Comparison of ENCODE assay signal across 8 cellular contexts in genomic region chr6:32609731-32610640, GRCh38. TPM values are rescaled to one million over a fixed set of nuclear protein-coding genes. Genes with fewer than 3 reads are reported as not detected.
DNase-seq lines count a peak whose midpoint lies in the region; ATAC-seq, FAIRE-seq and TF ChIP-seq lines count a peak whose summit lies in the region.

No MANE protein-coding gene starts in this region.

- H3K4me1 ChIP-seq in iPS-15b (ENCODE audit: control insufficient read depth, insufficient read depth, low read length) (peaks cover 9% of the 10 kb centered on the region), small intestine (ENCODE audit: control insufficient read depth in 2 of 2, insufficient read depth in 1 of 2, low read depth in 1 of 2, low read length in 1 of 2) (no peaks in the 10 kb centered on the region), testis (no peaks in the 10 kb centered on the region)

- in situ Hi-C loops in brain microvascular endothelial cell (cut with HindIII; ENCODE audit: low pct_ligation_motif_present, low sequenced_read_pairs), result no loop called here

- peak; percentile 87 for ATAC-seq in GM21528 (IDR thresholded peaks at IDR 0.05; ENCODE audit: low FRiP score, unreplicated experiment)

- no peak overlapping the region for H3K9ac ChIP-seq in iPS-15b (ENCODE audit: low read depth, low read length)

- no peaks in the 10 kb centered on the region for H3K9me3 ChIP-seq in iPS-15b (ENCODE audit: control insufficient read depth, insufficient read depth, low read length)
- H3K9me3 ChIP-seq in small intestine (ENCODE audit: control insufficient read depth, low read depth), result no peaks in the 10 kb centered on the region
- no peaks in the 10 kb centered on the region for H3K9me3 ChIP-seq in testis

- TF ChIP-seq CTCF in brain microvascular endothelial cell (IDR thresholded peaks at IDR 0.05; ENCODE audit: low read depth, low read length, missing control alignments), result no peak
- TF ChIP-seq CTCF in testis (IDR thresholded peaks at IDR 0.05), result no peak

- TF ChIP-seq POLR2A in testis (IDR thresholded peaks at IDR 0.05), result no peak

- no peaks in the 10 kb centered on the region for H3K36me3 ChIP-seq in brain microvascular endothelial cell (replicated peaks)
- no peaks in the 10 kb centered on the region for H3K36me3 ChIP-seq in iPS-15b (ENCODE audit: control insufficient read depth, insufficient read depth, low read length)
- no peaks in the 10 kb centered on the region for H3K36me3 ChIP-seq in small intestine (ENCODE audit: control insufficient read depth in 2 of 2, insufficient read depth in 2 of 2, low read length in 2 of 2)
- no peaks in the 10 kb centered on the region for H3K36me3 ChIP-seq in testis (ENCODE audit: low read depth, missing control alignments)

- no peak overlapping the region for H3K4me3 ChIP-seq in brain microvascular endothelial cell (ENCODE audit: low read depth, low read length)
- H3K4me3 ChIP-seq in iPS-15b (ENCODE audit: low read depth, low read length), result peak overlapping the region; percentile 31
- H3K4me3 ChIP-seq in small intestine (ENCODE audit: low read depth in 1 of 2, low read length in 2 of 2), result no peak overlapping the region
- no peak overlapping the region for H3K4me3 ChIP-seq in testis

- H3K27me3 ChIP-seq in brain microvascular endothelial cell (replicated peaks), result no peaks in the 10 kb centered on the region
- no peaks in the 10 kb centered on the region for H3K27me3 ChIP-seq in iPS-15b (ENCODE audit: control insufficient read depth, insufficient read depth, low read length)
- no peaks in the 10 kb centered on the region for H3K27me3 ChIP-seq in small intestine (ENCODE audit: control insufficient read depth in 2 of 2, insufficient read depth in 2 of 2, low read length in 2 of 2)
- no peaks in the 10 kb centered on the region for H3K27me3 ChIP-seq in testis

- H3K27ac ChIP-seq in brain microvascular endothelial cell, result no peak overlapping the region
- peak overlapping the region; percentile 66 to 80 for H3K27ac ChIP-seq in small intestine (ENCODE audit: low read depth in 1 of 2, low read length in 1 of 2)
- peak overlapping the region in 1 of 2 donors; percentile 59 for H3K27ac ChIP-seq in testis

- FAIRE-seq in small intestine (lab: Jason Lieb, UNC), result peak; percentile 59

- peak; percentile 65 for DNase-seq in GM04504 (ENCODE audit: low read depth)
- DNase-seq in HT1080 (ENCODE audit: low read depth), result peak; percentile 87
- peak; percentile 86 for DNase-seq in SKM-1 (lab: John Stamatoyannopoulos, UW; ENCODE audit: unreplicated experiment)
- peak; percentile 16 for DNase-seq in brain microvascular endothelial cell
- DNase-seq in small intestine, result peak; percentile 97
- no peak for DNase-seq in testis

- 10 to 18% (median 10%) methylated on average over 8 of the region's 8 CpGs for WGBS in small intestine, 3 donors
- 4 to 15% methylated on average over 8 of the region's 8 CpGs for WGBS in testis, 2 donors

- intact Hi-C loops in testis (cut with DNase I; ENCODE audit: low total_unique reads), result no loop called here

RNA-seq across cellular contexts. Expression of gene HLA-DRB1, which starts 20.3 kb away (rescaled TPM):
- not detected in 2 replicates for total RNA-seq in HT1080 (2014; rRNA removed; shearing (Covaris generic))
- 0.42 and 0.52 TPM in 2 replicates for polyA plus RNA-seq in HT1080 (2015; cell fraction: cytosol; rRNA removed)
- polyA plus RNA-seq in HT1080 (2015; cell fraction: nucleus; rRNA removed), result 0.25 and 0.52 TPM in 2 replicates
- polyA plus RNA-seq in small intestine (100 to 1,000 TPM in 2 of 3 donors, 10 to 100 TPM in 1; 45.4 to 226 (median 217) TPM), testis (ENCODE audit: insufficient read depth, low read depth, low replicate concordance) (135 TPM)
- 10 to 100 TPM in 1 of 2 donors, 1 to 10 TPM in 1; 9.5 to 12.0 TPM for total RNA-seq in testis

RNA-seq across cellular contexts. Expression of gene HLA-DQA1, which starts 27.2 kb away (rescaled TPM):
- not detected in 2 replicates for total RNA-seq in HT1080 (2014; rRNA removed; shearing (Covaris generic))
- not detected in 2 replicates for polyA plus RNA-seq in HT1080 (2015; cell fraction: cytosol; rRNA removed)
- not detected in 2 replicates for polyA plus RNA-seq in HT1080 (2015; cell fraction: nucleus; rRNA removed)
- polyA plus RNA-seq in small intestine (10 to 100 TPM in 2 of 3 donors, 1 to 10 TPM in 1; 6.5 to 31.9 (median 31.1) TPM), testis (ENCODE audit: insufficient read depth, low read depth, low replicate concordance) (33.9 TPM)
- 1 to 10 TPM in 1 of 2 donors, under 1 TPM in 1; 0.94 to 1.6 TPM for total RNA-seq in testis

RNA-seq across cellular contexts. Expression of gene HLA-DQB1, which starts 56.5 kb away (rescaled TPM):
- total RNA-seq in HT1080 (2014; rRNA removed; shearing (Covaris generic)), result not detected in 2 replicates
- not detected in 2 replicates for polyA plus RNA-seq in HT1080 (2015; cell fraction: cytosol; rRNA removed)
- polyA plus RNA-seq in HT1080 (2015; cell fraction: nucleus; rRNA removed), result not detected in 2 replicates
- 100 to 1,000 TPM in 1 of 3 donors, 10 to 100 TPM in 2; 83.4 to 181 (median 88.1) TPM for polyA plus RNA-seq in small intestine
- 1 to 10 TPM in 1 of 2 donors, under 1 TPM in 1; 0.08 to 1.7 TPM for total RNA-seq in testis
- 7.7 TPM for polyA plus RNA-seq in testis (ENCODE audit: insufficient read depth, low read depth, low replicate concordance)

Comparison
In these comparisons a context has a peak if more than half of its experiments do, and no peak if none do; other contexts are left out.
1. RNA of gene HLA-DRB1, which starts 20.3 kb away (total RNA-seq): 9.5 to 12.0 TPM in testis; not detected in HT1080; every median in the first group is over 10 times any median in the second.